8 cellular contexts compared by ENCODE assay signal in the genomic region with DNA sequence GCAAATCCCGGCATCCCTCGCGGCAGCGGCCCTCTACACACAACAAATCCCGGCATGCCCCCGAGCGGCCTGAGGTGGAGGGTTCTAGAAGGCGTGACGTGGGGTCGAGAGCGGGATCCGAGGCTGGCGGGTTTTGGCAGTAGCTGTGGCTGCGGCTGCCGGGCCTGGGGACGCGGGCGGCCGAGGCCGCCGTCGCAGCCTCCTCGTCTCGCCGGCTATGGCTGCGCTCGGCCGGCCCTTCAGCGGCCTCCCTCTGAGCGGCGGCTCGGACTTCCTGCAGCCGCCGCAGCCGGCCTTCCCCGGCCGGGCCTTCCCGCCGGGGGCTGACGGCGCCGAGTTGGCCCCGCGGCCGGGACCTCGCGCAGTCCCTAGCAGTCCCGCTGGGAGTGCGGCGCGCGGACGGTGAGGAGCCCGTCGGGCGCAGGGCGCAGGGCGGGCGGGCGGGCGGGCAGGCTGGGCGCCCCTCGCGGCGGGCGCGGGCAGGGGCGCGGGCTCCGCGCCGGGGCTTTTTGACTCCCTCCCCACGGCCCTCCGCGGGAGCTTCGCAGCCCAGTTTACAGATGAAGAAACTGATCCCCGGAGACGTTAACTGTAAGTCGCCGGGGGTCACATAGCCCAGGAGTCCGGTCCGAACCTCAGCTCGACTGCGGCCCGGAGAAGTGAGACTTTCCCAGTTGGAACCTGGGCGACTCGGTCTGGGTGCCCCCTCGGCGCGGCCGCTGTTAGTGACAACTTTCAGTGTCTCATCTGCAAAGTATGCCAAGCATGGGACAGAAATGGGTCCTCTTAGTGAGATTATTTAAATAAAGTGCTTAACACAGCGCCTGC. TPM values are rescaled to one million over a fixed set of nuclear protein-coding genes. Genes with fewer than 3 reads are reported as not detected.
DNase-seq lines count a peak whose midpoint lies in the region; ATAC-seq and TF ChIP-seq lines count a peak whose summit lies in the region.

A gene with protein sequence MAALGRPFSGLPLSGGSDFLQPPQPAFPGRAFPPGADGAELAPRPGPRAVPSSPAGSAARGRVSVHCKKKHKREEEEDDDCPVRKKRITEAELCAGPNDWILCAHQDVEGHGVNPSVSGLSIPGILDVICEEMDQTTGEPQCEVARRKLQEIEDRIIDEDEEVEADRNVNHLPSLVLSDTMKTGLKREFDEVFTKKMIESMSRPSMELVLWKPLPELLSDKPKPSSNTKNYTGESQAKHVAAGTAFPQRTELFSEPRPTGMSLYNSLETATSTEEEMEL (plus strand): TSS at position 63 of the 828 bp plus-strand sequence. CDS start 155 bp downstream, at position 218.

- peak within 1 kb of the TSS; percentile 53 for H2AK5ac ChIP-seq in IMR-90 (ENCODE audit: low read depth, low read length)

- dilution Hi-C loops in IMR-90 (cut with HindIII; ENCODE audit: low sequenced_read_pairs, unreplicated experiment): no loop called here

- peak within 1 kb of the TSS; percentile 29 for H3K14ac ChIP-seq in IMR-90 (replicated peaks; ENCODE audit: low read depth, low read length)

- POLR2A ChIA-PET in IMR-90 (lab: Charles Lee; ENCODE audit: unreplicated experiment): interaction anchor here (0.7 to 0.9 kb wide), 2 partner anchors 22 to 28 kb away, joined by 3 to 4 read pairs; partner anchors contain the start of gene XBP1

- 1% methylated on average over 40 of the region's 92 CpGs; no CpG with 5 or more reads in 1 of the 2 experiments for WGBS in IMR-90 (ENCODE audit: extremely low coverage in 2 of 2, insufficient read length in 1 of 2), 2 experiments

- H3K23ac ChIP-seq in IMR-90 (ENCODE audit: low read depth, low read length): peak within 1 kb of the TSS; percentile 57

- H2BK120ac ChIP-seq in IMR-90 (ENCODE audit: low read depth, low read length): peak within 1 kb of the TSS; percentile 64

- H3K27ac ChIP-seq in IMR-90 (ENCODE audit: insufficient read depth, low read length) (peak within 1 kb of the TSS; percentile 79), OCI-LY3 (ENCODE audit: low read length) (peak within 1 kb of the TSS; percentile 65)

- H2BK5ac ChIP-seq in IMR-90 (ENCODE audit: low read depth, low read length, poor library complexity, severe bottlenecking): peak within 1 kb of the TSS; percentile 84

- TF ChIP-seq CTCF in IMR-90 (conservative IDR thresholded peaks at IDR 0.05; ENCODE audit: low read depth, low read length) (peak; percentile 45), OCI-LY3 (IDR thresholded peaks at IDR 0.05; ENCODE audit: low read depth, low read length) (no peak; the same call in 1 of the 2 replicates)

- H2BK15ac ChIP-seq in IMR-90 (ENCODE audit: low read depth, low read length): peak within 1 kb of the TSS; percentile 88; the same call in 1 of the 3 replicates

- H3K79me2 ChIP-seq in OCI-LY3 (ENCODE audit: low read length): peaks cover 53% of the 10 kb centered on the region

- peaks cover 23% of the 10 kb centered on the region for H4K20me1 ChIP-seq in IMR-90 (ENCODE audit: insufficient read depth, low read length)
- H4K20me1 ChIP-seq in OCI-LY3 (ENCODE audit: insufficient read depth, low read length): no peaks in the 10 kb centered on the region

- H2AFZ ChIP-seq in IMR-90 (replicated peaks; ENCODE audit: low read length, poor library complexity) (peak within 1 kb of the TSS; percentile 95), OCI-LY3 (ENCODE audit: low read depth, low read length) (peak within 1 kb of the TSS; percentile 97)

- H3K79me1 ChIP-seq in IMR-90 (ENCODE audit: low read depth in 1 of 2, low read length in 2 of 2): peaks cover 14 to 38% of the 10 kb centered on the region in 2 experiments

- in situ Hi-C loops in IMR-90 (cut with MboI; ENCODE audit: low sequenced_read_pairs): no loop called here

- peak within 1 kb of the TSS; percentile 21 for H4K91ac ChIP-seq in IMR-90 (ENCODE audit: insufficient read depth, low read depth, low read length)

- H3K56ac ChIP-seq in IMR-90 (ENCODE audit: extremely low read depth, insufficient read depth, low read length): peak within 1 kb of the TSS; percentile 67

- H3K27me3 ChIP-seq in IMR-90 (ENCODE audit: control insufficient read depth, insufficient read depth, low read length) (no peaks in the 10 kb centered on the region), OCI-LY3 (ENCODE audit: low read depth, low read length) (no peaks in the 10 kb centered on the region), mononuclear cell (ENCODE audit: insufficient read depth, low read length) (no peaks in the 10 kb centered on the region)

- peaks cover 15% of the 10 kb centered on the region for H3K36me3 ChIP-seq in IMR-90 (ENCODE audit: control insufficient read depth, insufficient read depth, low read length)
- H3K36me3 ChIP-seq in OCI-LY3 (replicated peaks; ENCODE audit: low read depth, low read length): peaks cover 17% of the 10 kb centered on the region

- peak within 1 kb of the TSS; percentile 75 for H3K18ac ChIP-seq in IMR-90 (ENCODE audit: low read depth, low read length)

- peak within 1 kb of the TSS; percentile 61 for H3K4me3 ChIP-seq in IMR-90 (ENCODE audit: insufficient read depth, low read depth, low read length)
- H3K4me3 ChIP-seq in OCI-LY3 (ENCODE audit: low read length): peak within 1 kb of the TSS; percentile 80
- peak within 1 kb of the TSS; percentile 91 for H3K4me3 ChIP-seq in mononuclear cell (ENCODE audit: low read length)

- peak within 1 kb of the TSS; percentile 89 for H3K4me2 ChIP-seq in IMR-90 (ENCODE audit: low read depth, low read length)
- peak within 1 kb of the TSS; percentile 75 for H3K4me2 ChIP-seq in OCI-LY3 (ENCODE audit: low read length)

- intact Hi-C loops in IMR-90 (cut with micrococcal nuclease): loop anchor here (5.0 kb wide), 3 partner anchors 61 to 166 kb away; partner anchors contain the start of gene TTC28

- peak; percentile 88 for ATAC-seq in GM21528 (IDR thresholded peaks at IDR 0.05; ENCODE audit: low FRiP score, unreplicated experiment)
- ATAC-seq in IMR-90 (ENCODE audit: low read depth): peak; percentile 95

- no peak; the same call in 1 of the 2 replicates for TF ChIP-seq RAD21 in IMR-90 (IDR thresholded peaks at IDR 0.05; ENCODE audit: low read length)

- peak within 1 kb of the TSS; percentile 71 for H4K5ac ChIP-seq in IMR-90 (ENCODE audit: low read depth, low read length)

- BruUV-seq in IMR-90 (replicated peaks; lab: Mats Ljungman, UMichigan): no TSS peak

- H3K4me1 ChIP-seq in IMR-90 (ENCODE audit: control insufficient read depth, insufficient read depth, low read length) (no peaks in the 10 kb centered on the region), OCI-LY3 (ENCODE audit: low read length) (peaks cover 9% of the 10 kb centered on the region), mononuclear cell (ENCODE audit: insufficient read depth, low read length) (peaks cover 19% of the 10 kb centered on the region)

- TF ChIP-seq POLR2A in IMR-90 (IDR thresholded peaks at IDR 0.05; ENCODE audit: low read depth, low read length): peak; percentile 71; the same call in 1 of the 2 replicates

- peak within 1 kb of the TSS; percentile 21; the same call in 1 of the 2 replicates for H2BK20ac ChIP-seq in IMR-90 (ENCODE audit: low read depth, low read length)

- peaks cover 3% of the 10 kb centered on the region; the same call in 1 of the 2 replicates for H3K9me1 ChIP-seq in IMR-90 (ENCODE audit: insufficient read depth, low read length)

- H3K9me3 ChIP-seq in IMR-90 (ENCODE audit: control insufficient read depth, insufficient read depth, low read length): peaks cover 2% of the 10 kb centered on the region; the same call in 1 of the 2 replicates
- H3K9me3 ChIP-seq in OCI-LY3 (ENCODE audit: insufficient read depth, low read length): no peaks in the 10 kb centered on the region
- no peaks in the 10 kb centered on the region for H3K9me3 ChIP-seq in mononuclear cell (ENCODE audit: low read depth, low read length)

- peak within 1 kb of the TSS; percentile 38 for H3K4ac ChIP-seq in IMR-90 (ENCODE audit: low read depth, low read length)

- DNase-seq in DMS153 (lab: John Stamatoyannopoulos, UW) (peak; percentile 93), IMR-90 (peak; percentile 95), activated T-cell treated with anti-CD3 and anti-CD28 coated beads for 24 hours (ENCODE audit: low read depth) (peak; percentile 88), epidermal melanocyte (ENCODE audit: insufficient read length, low spot score) (peak; percentile 99)
- peak; percentile 87 to 89 for DNase-seq in stimulated activated CD8-positive, alpha-beta memory T cell treated with anti-CD3 and anti-CD28 coated beads, Interleukin-2, amount 100 ng/mL, for 48 hours (ENCODE audit: low read depth in 2 of 2)

- CTCF ChIA-PET in IMR-90 (lab: Yijun Ruan, JAX): interaction anchor here (0.6 kb wide), 2 partner anchors 18 to 211 kb away, joined by 3 to 7 read pairs; no protein-coding TSS in a partner anchor

- peak within 1 kb of the TSS; percentile 61 for H3K9ac ChIP-seq in IMR-90 (ENCODE audit: low read depth, low read length)
- peak within 1 kb of the TSS; percentile 76 for H3K9ac ChIP-seq in OCI-LY3 (ENCODE audit: low read length)

- H4K8ac ChIP-seq in IMR-90 (ENCODE audit: low read depth in 2 of 2, low read length in 2 of 2): peak within 1 kb of the TSS; percentile 52 to 96

- H2AK9ac ChIP-seq in IMR-90 (replicated peaks; ENCODE audit: low read depth, low read length, poor library complexity): peak within 1 kb of the TSS; percentile 65

TF ChIP-seq in IMR-90, 13 proteins besides CTCF, POLR2A, EP300 and RAD21 (continues in another document):
- TF ChIP-seq ELK1 (IDR thresholded peaks at IDR 0.05; ENCODE audit: borderline replicate concordance, low read depth, low read length) (no peak), MAZ (IDR thresholded peaks at IDR 0.05; ENCODE audit: borderline replicate concordance, low read depth, low read length) (peak; percentile 62), USF2 (IDR thresholded peaks at IDR 0.05; ENCODE audit: low read depth, low read length) (0 out of 2 replicates have a peak, but pooled peaks have one; percentile 6)

RNA-seq across cellular contexts. Expression of the gene that starts here (rescaled TPM):
- total RNA-seq in IMR-90 (2012; rRNA removed) (7.0 and 15.6 TPM in 2 replicates), mononuclear cell (26.3 TPM)
- polyA plus RNA-seq in IMR-90 (2012; rRNA removed): 4.2 and 5.9 TPM in 2 replicates
- polyA plus RNA-seq in IMR-90 (2012; cell fraction: cytosol; rRNA removed): 1.4 and 1.7 TPM in 2 replicates
- 0.91 and 3.1 TPM in 2 replicates for polyA plus RNA-seq in IMR-90 (2012; cell fraction: nucleus; rRNA removed; ENCODE audit: low replicate concordance)

Comparison
In these comparisons a context has a peak if more than half of its experiments do, and no peak if none do; other contexts are left out.
1. Peak in every context shown above with its lines: DNase-seq, ATAC-seq, H3K4me3 ChIP-seq and H3K27ac ChIP-seq.